In the genomic region with DNA sequence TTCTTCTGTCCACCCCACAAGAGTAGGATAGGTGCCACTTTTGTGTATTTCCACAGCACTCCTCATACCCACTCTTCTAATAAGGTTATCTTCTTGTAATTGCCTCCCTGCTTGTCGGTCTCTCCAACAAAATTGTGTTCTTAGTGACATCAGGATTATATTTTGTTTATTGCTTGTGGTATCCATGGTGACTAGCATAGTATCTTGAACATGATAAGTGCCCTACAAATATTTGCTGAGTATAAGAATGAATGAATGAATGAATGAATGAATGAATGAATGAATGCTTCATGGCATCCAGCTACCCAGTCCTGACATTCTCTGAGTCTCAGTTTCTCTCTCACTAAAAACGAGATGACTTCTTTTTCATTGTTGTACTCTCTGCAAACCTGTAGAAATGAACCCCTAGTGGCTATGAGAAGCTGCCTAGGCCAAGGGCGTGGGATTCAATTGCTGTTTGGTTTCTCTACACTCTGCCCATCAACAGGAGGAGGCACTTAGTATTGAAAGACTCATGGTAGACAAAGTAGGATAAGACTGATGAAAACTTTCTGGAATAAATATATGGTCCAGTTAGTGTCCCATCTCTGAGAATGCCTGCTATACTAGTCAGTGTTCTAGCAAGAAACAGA, we compare ENCODE assay signal across 20 cellular contexts.
A peak's percentile ranks its signal among the peaks of the same experiment; 100 is the strongest.
DNase-seq lines count a peak whose midpoint lies in the region; ATAC-seq, FAIRE-seq and TF ChIP-seq lines count a peak whose summit lies in the region.
"Had no signal": no experiment of that assay in that cellular context is flagged by ENCODE, and none has a peak within 500 bp of the region (broad histone marks: within the 10 kb centered on the region; RNA-seq: fewer than 3 reads in every experiment).

No MANE protein-coding gene starts in this region.

- no peaks in the 10 kb centered on the region for H3K4me1 ChIP-seq in HepG2 (ENCODE audit: insufficient read depth, low read length)
- no peaks in the 10 kb centered on the region for H3K4me1 ChIP-seq in right lobe of liver
- H3K4me1 ChIP-seq: esophagus muscularis mucosa, sigmoid colon had no signal

- peaks cover 4% of the 10 kb centered on the region for H3K36me3 Mint-ChIP-seq in type B pancreatic cell
- H3K36me3 Mint-ChIP-seq: activated CD4-positive, alpha-beta memory T cell treated with anti-CD3 and anti-CD28 coated beads for 36 hours; activated naive CD4-positive, alpha-beta T cell treated with anti-CD3 and anti-CD28 coated beads, Interleukin-2, amount 50 U/mL, for 24 hours; CD4-positive, CD25-positive, alpha-beta regulatory T cell had no signal

- H3K27ac ChIP-seq in HepG2 (ENCODE audit: extremely low read length, insufficient read depth, low read length) = no peak overlapping the region
- no peak overlapping the region for H3K27ac ChIP-seq in right lobe of liver
- H3K27ac ChIP-seq: esophagus muscularis mucosa, ovary, sigmoid colon had no signal

- H2AFZ ChIP-seq in HepG2 (ENCODE audit: low read length) = no peak overlapping the region

- H3K4me2 ChIP-seq in HepG2 (ENCODE audit: low read depth, low read length) = no peak overlapping the region

- no peak for TF ChIP-seq RAD21 in HepG2 (CRISPR knock-in tag; IDR thresholded peaks at IDR 0.05)

- H3K9me3 ChIP-seq in HepG2 (ENCODE audit: low read length) = no peaks in the 10 kb centered on the region
- no peaks in the 10 kb centered on the region for H3K9me3 ChIP-seq in right lobe of liver
- H3K9me3 ChIP-seq: esophagus muscularis mucosa, ovary, sigmoid colon had no signal

- DNase-seq in HepG2 (ENCODE audit: low spot score) (no peak), right lobe of liver (no peak), fibroblast of peridontal ligament (ENCODE audit: extremely low read depth) (peak; percentile 8), type B pancreatic cell (ENCODE audit: extremely low spot score, unreplicated experiment) (no peak), NCI-H1092 (lab: John Stamatoyannopoulos, UW) (no peak)
- DNase-seq: activated CD4-positive, alpha-beta memory T cell treated with anti-CD3 and anti-CD28 coated beads for 36 hours; activated T-cell treated with anti-CD3 and anti-CD28 coated beads, Interleukin-2, amount 50 U/mL, for 48 hours; CD4-positive, CD25-positive, alpha-beta regulatory T cell; DMS79; KBM-7; NCI-H1048; NCI-H526; ovary; sigmoid colon; stimulated activated naive CD8-positive, alpha-beta T cell treated with anti-CD3 and anti-CD28 coated beads, Interleukin-15, amount 100 ng/mL, for 72 hours had no signal

- H3K27me3 ChIP-seq in HepG2 (ENCODE audit: control insufficient read depth in 1 of 2, insufficient read depth in 2 of 2, low read length in 2 of 2) (no peaks in the 10 kb centered on the region), right lobe of liver (no peaks in the 10 kb centered on the region)
- H3K27me3 ChIP-seq: ovary had no signal

- FAIRE-seq in HepG2 (lab: Jason Lieb, UNC) = no peak

- H3K27me3 Mint-ChIP-seq in type B pancreatic cell = peaks cover 58% of the 10 kb centered on the region
- H3K27me3 Mint-ChIP-seq: CD4-positive, CD25-positive, alpha-beta regulatory T cell; stimulated activated naive CD8-positive, alpha-beta T cell treated with anti-CD3 and anti-CD28 coated beads, Interleukin-15, amount 100 ng/mL, for 72 hours had no signal

- TF ChIP-seq EP300 in HepG2 (IDR thresholded peaks at IDR 0.05; ENCODE audit: low read depth in 2 of 2, low read length in 2 of 2) = no peak
- no peak for TF ChIP-seq EP300 in HepG2 (CRISPR knock-in tag; IDR thresholded peaks at IDR 0.05; ENCODE audit: borderline replicate concordance)

- WGBS in HepG2 (ENCODE audit: low lambda C conversion rate) = 46% methylated on average over 3 of the region's 3 CpGs
- WGBS in right lobe of liver (ENCODE audit: insufficient coverage, low coverage, low lambda C conversion rate, missing lambda C conversion rate) = 34% methylated on average over 3 of the region's 3 CpGs

- POLR2A ChIA-PET in HepG2 (lab: Yijun Ruan, JAX) = no interaction called here

- no peak overlapping the region for H3K4me3 Mint-ChIP-seq in type B pancreatic cell
- H3K4me3 Mint-ChIP-seq: activated CD4-positive, alpha-beta memory T cell treated with anti-CD3 and anti-CD28 coated beads for 36 hours; activated naive CD4-positive, alpha-beta T cell treated with anti-CD3 and anti-CD28 coated beads, Interleukin-2, amount 50 U/mL, for 24 hours; CD4-positive, CD25-positive, alpha-beta regulatory T cell; stimulated activated naive CD8-positive, alpha-beta T cell treated with anti-CD3 and anti-CD28 coated beads, Interleukin-15, amount 100 ng/mL, for 72 hours had no signal

- ATAC-seq in HepG2 (no peak), right lobe of liver (no peak), SK-N-SH treated with all-trans-retinoic acid at 6 μM for 48 hours (peak; percentile 38), HG02938 (IDR thresholded peaks at IDR 0.05; ENCODE audit: unreplicated experiment) (no peak), GM19467 (IDR thresholded peaks at IDR 0.05; ENCODE audit: unreplicated experiment) (no peak)
- ATAC-seq: stimulated activated naive CD8-positive, alpha-beta T cell treated with anti-CD3 and anti-CD28 coated beads, Interleukin-15, amount 100 ng/mL, for 72 hours had no signal

- H3K9ac ChIP-seq in HepG2 (ENCODE audit: insufficient read depth, low read depth, low read length) = no peak overlapping the region

- no peaks in the 10 kb centered on the region for H4K20me1 ChIP-seq in HepG2 (ENCODE audit: insufficient read depth, low read length)

- in situ Hi-C loops in HepG2 (cut with HindIII; ENCODE audit: extremely low pct_ligation_motif_present, low pct_unique_long_range_greater_than_20kb) = no loop called here

- no peaks in the 10 kb centered on the region for H3K79me2 ChIP-seq in HepG2 (ENCODE audit: insufficient read depth, low read length)

- BruUV-seq in HepG2 (replicated peaks; lab: Mats Ljungman, UMichigan) = no TSS peak

- CTCF ChIA-PET in HepG2 (lab: Yijun Ruan, JAX; ENCODE audit: low intra/inter-chr PET ratio, low total read pairs) = no interaction called here

- H3K4me3 ChIP-seq in HepG2 (replicated peaks in 1 of 3; ENCODE audit: insufficient read depth in 1 of 3, low read depth in 2 of 3, low read length in 3 of 3) (no peak overlapping the region), right lobe of liver (no peak overlapping the region)
- H3K4me3 ChIP-seq: esophagus muscularis mucosa, ovary, sigmoid colon had no signal

- peaks cover 4% of the 10 kb centered on the region for H3K9me3 Mint-ChIP-seq in type B pancreatic cell
- H3K9me3 Mint-ChIP-seq: activated CD4-positive, alpha-beta memory T cell treated with anti-CD3 and anti-CD28 coated beads for 36 hours; activated naive CD4-positive, alpha-beta T cell treated with anti-CD3 and anti-CD28 coated beads, Interleukin-2, amount 50 U/mL, for 24 hours; stimulated activated naive CD8-positive, alpha-beta T cell treated with anti-CD3 and anti-CD28 coated beads, Interleukin-15, amount 100 ng/mL, for 72 hours had no signal

- H3K36me3 ChIP-seq in HepG2 (replicated peaks in 1 of 2; ENCODE audit: control insufficient read depth in 1 of 2, insufficient read depth in 2 of 2, low read length in 2 of 2) (no peaks in the 10 kb centered on the region; a peak in 1 of 5 replicates), right lobe of liver (no peaks in the 10 kb centered on the region)
- H3K36me3 ChIP-seq: esophagus muscularis mucosa, ovary, sigmoid colon had no signal

- TF ChIP-seq CTCF in HepG2 (CRISPR knock-in tag; IDR thresholded peaks at IDR 0.05) = no peak
- TF ChIP-seq CTCF in right lobe of liver (IDR thresholded peaks at IDR 0.05) = no peak
- no peak for TF ChIP-seq CTCF in type B pancreatic cell (conservative IDR thresholded peaks at IDR 0.05)

- intact Hi-C loops in HepG2 (cut with micrococcal nuclease; ENCODE audit: unreplicated experiment) (no loop called here), right lobe of liver (cut with DNase I) (no loop called here)

- peaks cover 5% of the 10 kb centered on the region for H3K4me1 Mint-ChIP-seq in type B pancreatic cell (ENCODE audit: unreplicated experiment)
- H3K4me1 Mint-ChIP-seq: activated naive CD4-positive, alpha-beta T cell treated with anti-CD3 and anti-CD28 coated beads, Interleukin-2, amount 50 U/mL, for 24 hours; CD4-positive, CD25-positive, alpha-beta regulatory T cell; stimulated activated naive CD8-positive, alpha-beta T cell treated with anti-CD3 and anti-CD28 coated beads, Interleukin-15, amount 100 ng/mL, for 72 hours had no signal

- TF ChIP-seq POLR2A in HepG2 (IDR thresholded peaks at IDR 0.05; ENCODE audit: insufficient read depth in 1 of 2, low read depth in 2 of 2, low read length in 2 of 2) (no peak), right lobe of liver (IDR thresholded peaks at IDR 0.05) (no peak)

- peak overlapping the region; percentile 67 for H3K27ac Mint-ChIP-seq in type B pancreatic cell
- H3K27ac Mint-ChIP-seq: activated CD4-positive, alpha-beta memory T cell treated with anti-CD3 and anti-CD28 coated beads for 36 hours; activated naive CD4-positive, alpha-beta T cell treated with anti-CD3 and anti-CD28 coated beads, Interleukin-2, amount 50 U/mL, for 24 hours; stimulated activated naive CD8-positive, alpha-beta T cell treated with anti-CD3 and anti-CD28 coated beads, Interleukin-15, amount 100 ng/mL, for 72 hours had no signal

TF ChIP-seq in SK-N-SH treated with all-trans-retinoic acid at 6 μM for 48 hours, 23 proteins besides CTCF, POLR2A, EP300 and RAD21 (continues in another document):
- TF ChIP-seq, protein P1, sequence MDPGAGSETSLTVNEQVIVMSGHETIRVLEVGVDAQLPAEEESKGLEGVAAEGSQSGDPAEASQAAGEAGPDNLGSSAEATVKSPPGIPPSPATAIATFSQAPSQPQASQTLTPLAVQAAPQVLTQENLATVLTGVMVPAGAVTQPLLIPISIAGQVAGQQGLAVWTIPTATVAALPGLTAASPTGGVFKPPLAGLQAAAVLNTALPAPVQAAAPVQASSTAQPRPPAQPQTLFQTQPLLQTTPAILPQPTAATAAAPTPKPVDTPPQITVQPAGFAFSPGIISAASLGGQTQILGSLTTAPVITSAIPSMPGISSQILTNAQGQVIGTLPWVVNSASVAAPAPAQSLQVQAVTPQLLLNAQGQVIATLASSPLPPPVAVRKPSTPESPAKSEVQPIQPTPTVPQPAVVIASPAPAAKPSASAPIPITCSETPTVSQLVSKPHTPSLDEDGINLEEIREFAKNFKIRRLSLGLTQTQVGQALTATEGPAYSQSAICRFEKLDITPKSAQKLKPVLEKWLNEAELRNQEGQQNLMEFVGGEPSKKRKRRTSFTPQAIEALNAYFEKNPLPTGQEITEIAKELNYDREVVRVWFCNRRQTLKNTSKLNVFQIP (CRISPR knock-in tag; IDR thresholded peaks at IDR 0.05; ENCODE audit: borderline replicate concordance, low read depth) = no peak
- TF ChIP-seq ZFP3 (CRISPR knock-in tag; IDR thresholded peaks at IDR 0.05) (no peak), TOX (CRISPR knock-in tag; IDR thresholded peaks at IDR 0.05; ENCODE audit: borderline replicate concordance) (no peak), TCF4 (CRISPR knock-in tag; IDR thresholded peaks at IDR 0.05; ENCODE audit: borderline replicate concordance) (no peak), PPARA (CRISPR knock-in tag; IDR thresholded peaks at IDR 0.05; ENCODE audit: borderline replicate concordance) (no peak), ZFP30 (CRISPR knock-in tag; IDR thresholded peaks at IDR 0.05) (no peak), ZNF8 (CRISPR knock-in tag; IDR thresholded peaks at IDR 0.05) (no peak), CSDC2 (CRISPR knock-in tag; IDR thresholded peaks at IDR 0.05) (no peak), RARB (CRISPR knock-in tag; IDR thresholded peaks at IDR 0.05) (no peak), ZNF565 (CRISPR knock-in tag; conservative IDR thresholded peaks at IDR 0.05; ENCODE audit: low read depth) (no peak)
